Comparison of ENCODE assay signal across 1 cellular context in the genomic region with DNA sequence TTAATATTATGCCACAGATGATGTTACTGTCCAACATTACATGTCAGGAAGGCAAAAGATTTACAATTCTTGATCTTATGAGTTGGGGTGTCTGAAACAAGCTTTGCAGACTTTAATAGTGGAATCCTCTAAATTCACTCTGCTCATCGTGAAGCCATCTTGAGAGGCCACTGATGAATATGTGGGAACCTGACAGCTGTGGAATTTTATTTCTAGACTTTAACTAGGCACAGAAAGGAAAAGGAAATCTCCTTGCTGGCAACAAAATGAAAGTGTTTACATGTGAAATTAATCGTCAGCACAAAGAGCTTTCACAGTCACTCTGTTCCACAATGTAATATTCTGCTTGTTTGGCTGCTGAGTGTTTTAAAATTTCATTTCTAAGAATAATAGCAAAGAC.
TF ChIP-seq lines count a peak whose summit lies in the region.

No MANE protein-coding gene starts in this region.

TF ChIP-seq in GM23338, 12 proteins besides CTCF, POLR2A, EP300 and RAD21 (continued from another document):
- TF ChIP-seq, protein P1, sequence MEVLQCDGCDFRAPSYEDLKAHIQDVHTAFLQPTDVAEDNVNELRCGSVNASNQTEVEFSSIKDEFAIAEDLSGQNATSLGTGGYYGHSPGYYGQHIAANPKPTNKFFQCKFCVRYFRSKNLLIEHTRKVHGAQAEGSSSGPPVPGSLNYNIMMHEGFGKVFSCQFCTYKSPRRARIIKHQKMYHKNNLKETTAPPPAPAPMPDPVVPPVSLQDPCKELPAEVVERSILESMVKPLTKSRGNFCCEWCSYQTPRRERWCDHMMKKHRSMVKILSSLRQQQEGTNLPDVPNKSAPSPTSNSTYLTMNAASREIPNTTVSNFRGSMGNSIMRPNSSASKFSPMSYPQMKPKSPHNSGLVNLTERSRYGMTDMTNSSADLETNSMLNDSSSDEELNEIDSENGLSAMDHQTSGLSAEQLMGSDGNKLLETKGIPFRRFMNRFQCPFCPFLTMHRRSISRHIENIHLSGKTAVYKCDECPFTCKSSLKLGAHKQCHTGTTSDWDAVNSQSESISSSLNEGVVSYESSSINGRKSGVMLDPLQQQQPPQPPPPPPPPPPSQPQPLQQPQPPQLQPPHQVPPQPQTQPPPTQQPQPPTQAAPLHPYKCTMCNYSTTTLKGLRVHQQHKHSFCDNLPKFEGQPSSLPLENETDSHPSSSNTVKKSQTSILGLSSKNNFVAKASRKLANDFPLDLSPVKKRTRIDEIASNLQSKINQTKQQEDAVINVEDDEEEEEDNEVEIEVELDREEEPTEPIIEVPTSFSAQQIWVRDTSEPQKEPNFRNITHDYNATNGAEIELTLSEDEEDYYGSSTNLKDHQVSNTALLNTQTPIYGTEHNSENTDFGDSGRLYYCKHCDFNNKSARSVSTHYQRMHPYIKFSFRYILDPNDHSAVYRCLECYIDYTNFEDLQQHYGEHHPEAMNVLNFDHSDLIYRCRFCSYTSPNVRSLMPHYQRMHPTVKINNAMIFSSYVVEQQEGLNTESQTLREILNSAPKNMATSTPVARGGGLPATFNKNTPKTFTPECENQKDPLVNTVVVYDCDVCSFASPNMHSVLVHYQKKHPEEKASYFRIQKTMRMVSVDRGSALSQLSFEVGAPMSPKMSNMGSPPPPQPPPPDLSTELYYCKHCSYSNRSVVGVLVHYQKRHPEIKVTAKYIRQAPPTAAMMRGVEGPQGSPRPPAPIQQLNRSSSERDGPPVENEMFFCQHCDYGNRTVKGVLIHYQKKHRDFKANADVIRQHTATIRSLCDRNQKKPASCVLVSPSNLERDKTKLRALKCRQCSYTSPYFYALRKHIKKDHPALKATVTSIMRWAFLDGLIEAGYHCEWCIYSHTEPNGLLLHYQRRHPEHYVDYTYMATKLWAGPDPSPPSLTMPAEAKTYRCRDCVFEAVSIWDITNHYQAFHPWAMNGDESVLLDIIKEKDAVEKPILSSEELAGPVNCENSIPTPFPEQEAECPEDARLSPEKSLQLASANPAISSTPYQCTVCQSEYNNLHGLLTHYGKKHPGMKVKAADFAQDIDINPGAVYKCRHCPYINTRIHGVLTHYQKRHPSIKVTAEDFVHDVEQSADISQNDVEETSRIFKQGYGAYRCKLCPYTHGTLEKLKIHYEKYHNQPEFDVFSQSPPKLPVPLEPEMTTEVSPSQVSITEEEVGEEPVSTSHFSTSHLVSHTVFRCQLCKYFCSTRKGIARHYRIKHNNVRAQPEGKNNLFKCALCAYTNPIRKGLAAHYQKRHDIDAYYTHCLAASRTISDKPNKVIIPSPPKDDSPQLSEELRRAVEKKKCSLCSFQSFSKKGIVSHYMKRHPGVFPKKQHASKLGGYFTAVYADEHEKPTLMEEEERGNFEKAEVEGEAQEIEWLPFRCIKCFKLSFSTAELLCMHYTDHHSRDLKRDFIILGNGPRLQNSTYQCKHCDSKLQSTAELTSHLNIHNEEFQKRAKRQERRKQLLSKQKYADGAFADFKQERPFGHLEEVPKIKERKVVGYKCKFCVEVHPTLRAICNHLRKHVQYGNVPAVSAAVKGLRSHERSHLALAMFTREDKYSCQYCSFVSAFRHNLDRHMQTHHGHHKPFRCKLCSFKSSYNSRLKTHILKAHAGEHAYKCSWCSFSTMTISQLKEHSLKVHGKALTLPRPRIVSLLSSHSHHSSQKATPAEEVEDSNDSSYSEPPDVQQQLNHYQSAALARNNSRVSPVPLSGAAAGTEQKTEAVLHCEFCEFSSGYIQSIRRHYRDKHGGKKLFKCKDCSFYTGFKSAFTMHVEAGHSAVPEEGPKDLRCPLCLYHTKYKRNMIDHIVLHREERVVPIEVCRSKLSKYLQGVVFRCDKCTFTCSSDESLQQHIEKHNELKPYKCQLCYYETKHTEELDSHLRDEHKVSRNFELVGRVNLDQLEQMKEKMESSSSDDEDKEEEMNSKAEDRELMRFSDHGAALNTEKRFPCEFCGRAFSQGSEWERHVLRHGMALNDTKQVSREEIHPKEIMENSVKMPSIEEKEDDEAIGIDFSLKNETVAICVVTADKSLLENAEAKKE (CRISPR knock-in tag; IDR thresholded peaks at IDR 0.05), result no peak
- TF ChIP-seq ZNF331 (CRISPR knock-in tag; IDR thresholded peaks at IDR 0.05; ENCODE audit: low read depth) (no peak), CREB1 (CRISPR knock-in tag; IDR thresholded peaks at IDR 0.05; ENCODE audit: low read depth) (no peak)
